In the genomic region with DNA sequence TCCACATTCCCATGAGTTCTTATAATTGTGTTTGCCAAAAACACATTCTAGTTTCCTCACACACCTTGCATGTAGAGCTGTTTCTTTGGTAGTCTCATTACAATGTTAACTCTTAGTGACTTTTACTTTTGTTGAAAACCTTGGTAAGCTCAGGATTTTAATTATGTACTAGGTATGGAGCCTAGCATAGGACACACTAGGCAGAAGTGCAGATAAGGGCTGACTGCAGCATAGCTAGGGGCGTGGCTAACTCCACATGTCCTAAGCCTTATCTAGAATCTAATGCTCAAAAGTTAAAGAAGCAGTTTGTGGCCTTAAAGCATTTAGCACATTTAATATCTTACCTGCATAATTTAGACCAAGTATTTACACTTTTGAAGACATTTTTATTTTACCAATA, we compare ENCODE assay signal across 17 cellular contexts.
DNase-seq lines count a peak whose midpoint lies in the region; ATAC-seq and TF ChIP-seq lines count a peak whose summit lies in the region.
"Had no signal": no experiment of that assay in that cellular context is flagged by ENCODE, and none has a peak within 500 bp of the region (broad histone marks: within the 10 kb centered on the region; RNA-seq: fewer than 3 reads in every experiment).

No MANE protein-coding gene starts in this region.

- TF ChIP-seq CTCF in hepatocyte (IDR thresholded peaks at IDR 0.05; ENCODE audit: poor library complexity) (no peak), chondrocyte (IDR thresholded peaks at IDR 0.05) (no peak), endodermal cell (conservative IDR thresholded peaks at IDR 0.05) (no peak)

- no peak for ATAC-seq in GM18873 (IDR thresholded peaks at IDR 0.05; ENCODE audit: low FRiP score, unreplicated experiment)
- ATAC-seq: A549 had no signal

- peaks cover 9% of the 10 kb centered on the region for H3K27me3 Mint-ChIP-seq in chondrocyte (ENCODE audit: low read depth)
- H3K27me3 Mint-ChIP-seq in endodermal cell (ENCODE audit: insufficient read depth) = no peaks in the 10 kb centered on the region

- H3K9me3 Mint-ChIP-seq in chondrocyte (ENCODE audit: low read depth) = peaks cover 16% of the 10 kb centered on the region
- H3K9me3 Mint-ChIP-seq in endodermal cell = peaks cover 8% of the 10 kb centered on the region
- H3K9me3 Mint-ChIP-seq: CD4-positive, alpha-beta T cell had no signal

- H4K20me1 ChIP-seq in hepatocyte (ENCODE audit: insufficient read depth, poor library complexity, severe bottlenecking) = no peaks in the 10 kb centered on the region

- H3K9me2 ChIP-seq in hepatocyte (replicated peaks; ENCODE audit: insufficient read depth) = no peaks in the 10 kb centered on the region

- no peak overlapping the region for H3K4me3 ChIP-seq in hepatocyte
- H3K4me3 ChIP-seq in endodermal cell (ENCODE audit: low read length) = no peak overlapping the region
- H3K4me3 ChIP-seq: A549, GM23248, HAP-1 had no signal

- no peak overlapping the region for H3K4me2 ChIP-seq in hepatocyte
- H3K4me2 ChIP-seq: A549 had no signal

- no peak overlapping the region for H3K9ac ChIP-seq in endodermal cell (ENCODE audit: extremely low read depth, low read length, poor library complexity, severe bottlenecking)
- H3K9ac ChIP-seq: GM23248 had no signal

- 66% methylated on average over 1 of the region's 1 CpG for WGBS in hepatocyte (ENCODE audit: low lambda C conversion rate, missing lambda C conversion rate)
- 92 to 100% methylated on average over 1 of the region's 1 CpG for WGBS in endodermal cell (ENCODE audit: insufficient coverage in 1 of 2, insufficient read length in 1 of 2), 2 experiments

- H3K27ac Mint-ChIP-seq in chondrocyte (ENCODE audit: unreplicated experiment) = no peak overlapping the region
- H3K27ac Mint-ChIP-seq in endodermal cell = no peak overlapping the region
- H3K27ac Mint-ChIP-seq: CD4-positive, alpha-beta T cell had no signal

- H3K4me1 ChIP-seq in hepatocyte (ENCODE audit: insufficient read depth) = no peaks in the 10 kb centered on the region
- no peaks in the 10 kb centered on the region for H3K4me1 ChIP-seq in endodermal cell (ENCODE audit: control insufficient read depth, insufficient read depth, low read length)
- H3K4me1 ChIP-seq: A549, Caco-2, HAP-1 had no signal

- H3K4me3 Mint-ChIP-seq in chondrocyte (ENCODE audit: unreplicated experiment) (no peak overlapping the region), endodermal cell (no peak overlapping the region)
- H3K4me3 Mint-ChIP-seq: CD4-positive, alpha-beta T cell had no signal

- peak; percentile 21 for DNase-seq in NCI-H82 (lab: John Stamatoyannopoulos, UW)
- DNase-seq in NCI-H82 treated with DMSO at 0.1 percent for 48 hours (lab: John Stamatoyannopoulos, UW; ENCODE audit: unreplicated experiment) = no peak
- DNase-seq in amniotic epithelial cell (ENCODE audit: low read depth) = peak; percentile 26
- peak; percentile 14 for DNase-seq in hepatocyte (ENCODE audit: low spot score)
- no peak for DNase-seq in chondrocyte (ENCODE audit: low spot score)
- no peak for DNase-seq in endodermal cell
- DNase-seq: AML-193; Caco-2; CD4-positive, alpha-beta T cell; GM23248; IMR-90 had no signal

- H3K4me1 Mint-ChIP-seq in chondrocyte (ENCODE audit: low read depth) = no peaks in the 10 kb centered on the region
- H3K4me1 Mint-ChIP-seq in endodermal cell = no peaks in the 10 kb centered on the region

- H3K27me3 ChIP-seq in hepatocyte (no peaks in the 10 kb centered on the region), endodermal cell (ENCODE audit: control insufficient read depth, insufficient read depth, low read length, poor library complexity, severe bottlenecking) (no peaks in the 10 kb centered on the region)

- no peak overlapping the region for H2AFZ ChIP-seq in hepatocyte
- H2AFZ ChIP-seq: GM23248 had no signal

- H3K9me3 ChIP-seq in hepatocyte (ENCODE audit: low read depth) (no peaks in the 10 kb centered on the region), endodermal cell (ENCODE audit: control insufficient read depth, low read length) (no peaks in the 10 kb centered on the region)
- H3K9me3 ChIP-seq: A549, Caco-2, HAP-1 had no signal

- H3K36me3 ChIP-seq in hepatocyte (replicated peaks; ENCODE audit: insufficient read depth, low read depth) (no peaks in the 10 kb centered on the region), endodermal cell (ENCODE audit: control insufficient read depth, insufficient read depth, low read length) (no peaks in the 10 kb centered on the region)
- H3K36me3 ChIP-seq: HAP-1 had no signal

- no peak overlapping the region for H3K27ac ChIP-seq in hepatocyte
- H3K27ac ChIP-seq in endodermal cell (ENCODE audit: low read depth, low read length) = no peak overlapping the region
- H3K27ac ChIP-seq: 22Rv1, A549, C4-2B, GM23248, HL-60 had no signal

- H3K79me2 ChIP-seq in hepatocyte = no peaks in the 10 kb centered on the region

- H3K36me3 Mint-ChIP-seq in chondrocyte (ENCODE audit: low read depth) = peaks cover 2% of the 10 kb centered on the region
- no peaks in the 10 kb centered on the region for H3K36me3 Mint-ChIP-seq in endodermal cell (ENCODE audit: low read depth)

Comparison
In these comparisons a context has a peak if more than half of its experiments do, and no peak if none do; other contexts are left out.
1. DNase-seq: peak in NCI-H82 (single experiment), amniotic epithelial cell (single experiment) and hepatocyte (single experiment); none in NCI-H82 treated with DMSO at 0.1 percent for 48 hours (single experiment), chondrocyte (single experiment) and endodermal cell (single experiment).